28 cellular contexts compared by ENCODE assay signal in the genomic region with DNA sequence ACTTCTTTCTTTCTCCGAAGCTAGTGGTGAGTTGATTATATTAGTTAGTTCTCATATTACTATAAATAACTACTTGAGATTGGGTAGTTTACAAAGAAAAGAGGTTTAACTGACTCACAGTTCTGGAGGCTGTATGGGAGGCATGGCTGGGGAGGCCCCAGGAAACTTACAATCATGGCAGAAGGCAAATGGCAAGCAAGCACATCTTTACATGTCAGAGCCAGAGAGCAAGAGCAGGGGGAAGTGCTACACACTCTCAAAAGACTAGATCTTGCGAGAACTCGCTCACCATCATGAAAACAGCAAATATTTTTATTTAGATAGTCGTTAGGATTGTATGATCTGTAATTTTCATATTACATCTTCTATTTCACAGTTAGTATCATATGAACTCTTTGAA.
"Had no signal": no experiment of that assay in that cellular context is flagged by ENCODE, and none has a peak within 500 bp of the region (broad histone marks: within the 10 kb centered on the region; RNA-seq: fewer than 3 reads in every experiment).

No MANE protein-coding gene starts in this region.

- DNase-seq: activated CD8-positive, alpha-beta memory T cell treated with anti-CD3 and anti-CD28 coated beads, Interleukin-2, amount 10 ng/mL, durations not matched to agents 7 days and 5 days; activated CD8-positive, alpha-beta T cell treated with anti-CD3 and anti-CD28 coated beads, Interleukin-2, amount 10 ng/mL, durations not matched to agents 7 days and 5 days; activated naive CD8-positive, alpha-beta T cell treated with anti-CD3 and anti-CD28 coated beads, Interleukin-2, amount 50 U/mL, for 24 hours; activated T-cell treated with anti-CD3 and anti-CD28 coated beads, Interleukin-2, amount 50 U/mL, for 48 hours; amygdala; central memory CD4-positive, alpha-beta T cell; islet precursor cell; left ventricle myocardium inferior; mesendoderm; natural killer cell; occipital lobe; psoas muscle; sigmoid colon; stimulated activated CD4-positive, alpha-beta T cell treated with anti-CD3 and anti-CD28 coated beads, Interleukin-1b, Interleukin-23, amount 100 ng/mL, for 48 hours; stimulated activated CD4-positive, alpha-beta T cell treated with anti-CD3 and anti-CD28 coated beads, Interleukin-4, amount 100 ng/mL, for 4 hours; stimulated activated CD8-positive, alpha-beta memory T cell treated with anti-CD3 and anti-CD28 coated beads, Interleukin-4, amount 100 ng/mL, for 48 hours; tibial artery; upper lobe of right lung had no signal

- H3K27ac ChIP-seq: breast epithelium, gastroesophageal sphincter, hepatocyte, left ventricle myocardium inferior, neural progenitor cell, parathyroid adenoma, psoas muscle, sigmoid colon, suprapubic skin, tibial artery, upper lobe of right lung had no signal

- H3K4me1 ChIP-seq: breast epithelium, gastroesophageal sphincter, left ventricle myocardium inferior, neural progenitor cell, parathyroid adenoma, psoas muscle, sigmoid colon, suprapubic skin, tibial artery, upper lobe of right lung had no signal

- H3K79me2 ChIP-seq: hepatocyte, parathyroid adenoma had no signal

- H3K36me3 ChIP-seq: breast epithelium, gastroesophageal sphincter, left ventricle myocardium inferior, neural progenitor cell, sigmoid colon, suprapubic skin, tibial artery, upper lobe of right lung had no signal

- H3K27me3 ChIP-seq: breast epithelium, gastroesophageal sphincter, hepatocyte, neural progenitor cell, sigmoid colon, suprapubic skin, tibial artery, upper lobe of right lung had no signal

- H2AFZ ChIP-seq: hepatocyte, neural progenitor cell, parathyroid adenoma had no signal

- H3K4me3 ChIP-seq: breast epithelium, gastroesophageal sphincter, hepatocyte, left ventricle myocardium inferior, lung, neural progenitor cell, psoas muscle, sigmoid colon, smooth muscle cell, suprapubic skin, tibial artery, upper lobe of right lung had no signal

- H3K4me2 ChIP-seq: hepatocyte, neural progenitor cell, smooth muscle cell had no signal

- ATAC-seq: activated CD8-positive, alpha-beta memory T cell treated with anti-CD3 and anti-CD28 coated beads, Interleukin-2, amount 10 ng/mL, durations not matched to agents 7 days and 5 days; activated CD8-positive, alpha-beta T cell treated with anti-CD3 and anti-CD28 coated beads, Interleukin-2, amount 10 ng/mL, durations not matched to agents 7 days and 5 days; activated naive CD8-positive, alpha-beta T cell treated with anti-CD3 and anti-CD28 coated beads, Interleukin-2, amount 50 U/mL, for 24 hours; gastroesophageal sphincter; natural killer cell; psoas muscle; stimulated activated memory B cell treated with anti-CD40 and anti-IgM and Interleukin-4, amounts not matched to agents 10 μg/mL and 1 μg/mL and 100 μg/mL, for 72 hours; upper lobe of right lung; WTC11 had no signal

- H3K9me3 ChIP-seq: breast epithelium, gastroesophageal sphincter, left ventricle myocardium inferior, psoas muscle, sigmoid colon, suprapubic skin, tibial artery, upper lobe of right lung had no signal

- H3K9ac ChIP-seq: neural progenitor cell, parathyroid adenoma had no signal
